Comparison of ENCODE assay signal across 11 cellular contexts in genomic region chr7:155257482-155258232, GRCh38. TPM values are rescaled to one million over a fixed set of nuclear protein-coding genes. Genes with fewer than 3 reads are reported as not detected.
A peak's percentile ranks its signal among the peaks of the same experiment; 100 is the strongest.
DNase-seq lines count a peak whose midpoint lies in the region; ATAC-seq and TF ChIP-seq lines count a peak whose summit lies in the region.
"Had no signal": no experiment of that assay in that cellular context is flagged by ENCODE, and none has a peak within 500 bp of the region (broad histone marks: within the 10 kb centered on the region; RNA-seq: fewer than 3 reads in every experiment).

No MANE protein-coding gene starts in this region.

- ATAC-seq in GM18907 (IDR thresholded peaks at IDR 0.05; ENCODE audit: unreplicated experiment) (no peak), GM21717 (IDR thresholded peaks at IDR 0.05; ENCODE audit: unreplicated experiment) (no peak)

- peaks cover 16% of the 10 kb centered on the region for H3K4me1 Mint-ChIP-seq in MCF 10A (ENCODE audit: insufficient read depth, unreplicated experiment)
- peaks cover 0 to 1% (median 0%) of the 10 kb centered on the region in 4 donors for H3K4me1 Mint-ChIP-seq in CD4-positive, alpha-beta memory T cell
- H3K4me1 Mint-ChIP-seq: immature natural killer cell had no signal

- no peaks in the 10 kb centered on the region for H3K9me3 Mint-ChIP-seq in MCF 10A (ENCODE audit: unreplicated experiment)
- no peaks in the 10 kb centered on the region for H3K9me3 Mint-ChIP-seq in CD4-positive, alpha-beta memory T cell
- H3K9me3 Mint-ChIP-seq: activated T-helper 2 cell treated with anti-CD3 and anti-CD28 coated beads, Interferon-gamma antibody, Interleukin-2, Interleukin-4, amounts not matched to agents 10 μg/mL and 5 μg/mL and 100 μg/mL, durations not matched to agents 14 hours and 24 hours and 36 hours; immature natural killer cell had no signal

- H4K20me1 ChIP-seq in smooth muscle cell (ENCODE audit: low read depth): no peaks in the 10 kb centered on the region

- H3K4me2 ChIP-seq in smooth muscle cell: peak overlapping the region; percentile 72

- no peaks in the 10 kb centered on the region for H3K27me3 ChIP-seq in smooth muscle cell (ENCODE audit: low read depth)
- no peaks in the 10 kb centered on the region for H3K27me3 ChIP-seq in CD4-positive, alpha-beta memory T cell (ENCODE audit: insufficient read depth, low read length)

- no peaks in the 10 kb centered on the region for H3K9me3 ChIP-seq in smooth muscle cell (replicated peaks; ENCODE audit: low read depth)
- H3K9me3 ChIP-seq in CD4-positive, alpha-beta memory T cell (ENCODE audit: control insufficient read depth in 1 of 2, low read length in 2 of 2): no peaks in the 10 kb centered on the region

- no peaks in the 10 kb centered on the region for H3K27me3 Mint-ChIP-seq in MCF 10A (ENCODE audit: insufficient read depth, unreplicated experiment)
- peaks cover 8 to 14% of the 10 kb centered on the region in 2 donors for H3K27me3 Mint-ChIP-seq in CD4-positive, alpha-beta memory T cell

- H3K4me1 ChIP-seq in smooth muscle cell (ENCODE audit: low read depth): no peaks in the 10 kb centered on the region
- H3K4me1 ChIP-seq in CD4-positive, alpha-beta memory T cell (ENCODE audit: insufficient read depth, low read length): no peaks in the 10 kb centered on the region

- H3F3A ChIP-seq in smooth muscle cell (ENCODE audit: low read depth): peaks cover 11% of the 10 kb centered on the region

- peak overlapping the region; percentile 92 for H3K27ac Mint-ChIP-seq in MCF 10A (ENCODE audit: low read depth, unreplicated experiment)
- H3K27ac Mint-ChIP-seq in CD4-positive, alpha-beta memory T cell: no peak overlapping the region
- H3K27ac Mint-ChIP-seq: activated T-helper 2 cell treated with anti-CD3 and anti-CD28 coated beads, Interferon-gamma antibody, Interleukin-2, Interleukin-4, amounts not matched to agents 10 μg/mL and 5 μg/mL and 100 μg/mL, durations not matched to agents 14 hours and 24 hours and 36 hours; immature natural killer cell had no signal

- POLR2A ChIA-PET in MCF 10A (lab: Yijun Ruan, JAX): interaction anchor here (1.0 to 3.0 kb wide), 6 partner anchors 10 to 46 kb away, joined by 3 to 36 read pairs (median 6); partner anchors contain the start of gene INSIG1
- POLR2A ChIA-PET in CD4-positive, alpha-beta memory T cell (lab: Charles Lee; ENCODE audit: partially characterized antibody): no interaction called here

- no peak for TF ChIP-seq CTCF in MCF 10A (IDR thresholded peaks at IDR 0.05; ENCODE audit: unreplicated experiment)
- TF ChIP-seq CTCF in smooth muscle cell (IDR thresholded peaks at IDR 0.05; ENCODE audit: borderline replicate concordance, insufficient read depth, poor library complexity, severe bottlenecking): no peak

- H3K79me2 ChIP-seq in smooth muscle cell (ENCODE audit: low read depth): no peaks in the 10 kb centered on the region

- CTCF ChIA-PET in MCF 10A (lab: Yijun Ruan, JAX): interaction anchor here (0.7 to 1.1 kb wide), 3 partner anchors 10 to 330 kb away, joined by 3 read pairs; no protein-coding TSS in a partner anchor
- CTCF ChIA-PET in CD4-positive, alpha-beta memory T cell (lab: Charles Lee; ENCODE audit: partially characterized antibody): no interaction called here

- H2AFZ ChIP-seq in smooth muscle cell (ENCODE audit: low read depth): no peak overlapping the region

- peak overlapping the region; percentile 92 for H3K27ac ChIP-seq in smooth muscle cell (ENCODE audit: low read depth)
- H3K27ac ChIP-seq in CD4-positive, alpha-beta memory T cell (ENCODE audit: low read depth, low read length): no peak overlapping the region

- H3K4me3 ChIP-seq in smooth muscle cell: no peak overlapping the region
- no peak overlapping the region for H3K4me3 ChIP-seq in CD4-positive, alpha-beta memory T cell (ENCODE audit: low read length in 2 of 2)

- DNase-seq in H4 (ENCODE audit: low spot score) (peak; percentile 98), MCF 10A (ENCODE audit: unreplicated experiment) (peak; percentile 91), hepatic stellate cell (ENCODE audit: low spot score) (peak; percentile 87), smooth muscle cell (lab: John Stamatoyannopoulos, UW; ENCODE audit: unreplicated experiment) (peak; percentile 51), SKM-1 treated with dmso at 0.1 percent for 144 hours (lab: John Stamatoyannopoulos, UW; ENCODE audit: unreplicated experiment) (no peak)
- no peak for DNase-seq in CD4-positive, alpha-beta memory T cell
- DNase-seq: immature natural killer cell, Kasumi-1 had no signal

- no peaks in the 10 kb centered on the region for H3K36me3 Mint-ChIP-seq in MCF 10A (ENCODE audit: insufficient read depth, unreplicated experiment)
- no peaks in the 10 kb centered on the region for H3K36me3 Mint-ChIP-seq in CD4-positive, alpha-beta memory T cell
- H3K36me3 Mint-ChIP-seq: immature natural killer cell had no signal

- no TSS peak for BruUV-seq in MCF 10A (replicated peaks; lab: Mats Ljungman, UMichigan)

- peak overlapping the region; percentile 64 for H3K4me3 Mint-ChIP-seq in MCF 10A (ENCODE audit: unreplicated experiment)
- H3K4me3 Mint-ChIP-seq in CD4-positive, alpha-beta memory T cell: no peak overlapping the region
- H3K4me3 Mint-ChIP-seq: immature natural killer cell had no signal

- WGBS in smooth muscle cell (ENCODE audit: low lambda C conversion rate): 45% methylated on average over 26 of the region's 30 CpGs

- intact Hi-C loops in MCF 10A (cut with micrococcal nuclease): loop anchor here (1.0 to 5.0 kb wide), 2 partner anchors 40 to 65 kb away; partner anchors contain the start of gene INSIG1
- intact Hi-C loops in CD4-positive, alpha-beta memory T cell (cut with micrococcal nuclease): no loop called here

- peak overlapping the region; percentile 72 for H3K9ac ChIP-seq in smooth muscle cell (ENCODE audit: low read depth)

- H3K36me3 ChIP-seq in smooth muscle cell (ENCODE audit: low read depth): no peaks in the 10 kb centered on the region
- no peaks in the 10 kb centered on the region for H3K36me3 ChIP-seq in CD4-positive, alpha-beta memory T cell (ENCODE audit: insufficient read depth, low read length)

RNA-seq across cellular contexts. Expression of gene INSIG1, which starts 40.0 kb away (rescaled TPM):
- 183 and 213 TPM in 2 replicates for total RNA-seq in H4 (2014; rRNA removed; shearing (Covaris generic))
- total RNA-seq in MCF 10A (2022): 11.2 and 12.4 TPM in 2 replicates
- total RNA-seq in smooth muscle cell: 277 and 402 TPM in 2 replicates
- 181 and 302 TPM in 2 replicates for polyA plus RNA-seq in smooth muscle cell
- 10 to 100 TPM; 41.8 to 43.0 TPM for total RNA-seq in CD4-positive, alpha-beta memory T cell
- polyA plus RNA-seq in CD4-positive, alpha-beta memory T cell: 10 to 100 TPM; 28.1 to 41.7 TPM

Comparison
In these comparisons a context has a peak if more than half of its experiments do, and no peak if none do; other contexts are left out.
1. DNase-seq: peak in H4 (single experiment), MCF 10A (single experiment), hepatic stellate cell (single experiment) and smooth muscle cell (single experiment); none in CD4-positive, alpha-beta memory T cell (0 of 5) and SKM-1 treated with dmso at 0.1 percent for 144 hours (single experiment).